22 cellular contexts compared by ENCODE assay signal in genomic region chr11:119942021-119942420, GRCh38.
DNase-seq lines count a peak whose midpoint lies in the region; ATAC-seq and TF ChIP-seq lines count a peak whose summit lies in the region.
"Had no signal": no experiment of that assay in that cellular context is flagged by ENCODE, and none has a peak within 500 bp of the region (broad histone marks: within the 10 kb centered on the region; RNA-seq: fewer than 3 reads in every experiment).

No MANE protein-coding gene starts in this region.

- H3K27me3 ChIP-seq in HCT116 (ENCODE audit: insufficient read depth, low read length) = peaks cover 18% of the 10 kb centered on the region; the same call in 1 of the 2 replicates
- peaks cover 11% of the 10 kb centered on the region for H3K27me3 ChIP-seq in foreskin keratinocyte
- H3K27me3 ChIP-seq: SJSA1 had no signal

- no peak overlapping the region for H3K27ac ChIP-seq in 22Rv1
- no peak overlapping the region for H3K27ac ChIP-seq in HCT116 (ENCODE audit: low read depth, low read length)
- H3K27ac ChIP-seq in foreskin keratinocyte = no peak overlapping the region
- H3K27ac ChIP-seq: HL-60, SJSA1 had no signal

- no peak overlapping the region for H3K4me3 ChIP-seq in HCT116 (replicated peaks in 1 of 2; ENCODE audit: low read depth in 1 of 2, low read length in 2 of 2)
- H3K4me3 ChIP-seq: MG63, SJSA1 had no signal

- no peaks in the 10 kb centered on the region for H4K20me1 ChIP-seq in HCT116 (ENCODE audit: insufficient read depth)

- H3K9me2 ChIP-seq in HCT116 (ENCODE audit: insufficient read depth) = no peaks in the 10 kb centered on the region

- no peak overlapping the region for H2AFZ ChIP-seq in HCT116 (ENCODE audit: low read depth, low read length, poor library complexity, severe bottlenecking)

- POLR2A ChIA-PET in HCT116 (lab: Charles Lee) = no interaction called here

- H3K27me3 Mint-ChIP-seq in nephron progenitor cell (ENCODE audit: low read depth, poor library complexity) = peaks cover 41% of the 10 kb centered on the region
- peaks cover 4% of the 10 kb centered on the region for H3K27me3 Mint-ChIP-seq in activated CD4-positive, alpha-beta T cell treated with anti-CD3 and anti-CD28 coated beads, Interleukin-2, amount 10 ng/mL, durations not matched to agents 24 days and 14 days
- peaks cover 6% of the 10 kb centered on the region for H3K27me3 Mint-ChIP-seq in activated naive CD8-positive, alpha-beta T cell treated with anti-CD3 and anti-CD28 coated beads, Interleukin-2, amount 50 U/mL, for 24 hours

- no peak overlapping the region for H3K27ac Mint-ChIP-seq in nephron progenitor cell
- H3K27ac Mint-ChIP-seq in activated CD4-positive, alpha-beta T cell treated with anti-CD3 and anti-CD28 coated beads, Interleukin-2, amount 10 ng/mL, durations not matched to agents 24 days and 14 days = no peak overlapping the region
- no peak overlapping the region for H3K27ac Mint-ChIP-seq in activated naive CD8-positive, alpha-beta T cell treated with anti-CD3 and anti-CD28 coated beads, Interleukin-2, amount 50 U/mL, for 24 hours
- H3K27ac Mint-ChIP-seq: B cell had no signal

- peaks cover 30% of the 10 kb centered on the region for H3K4me1 Mint-ChIP-seq in nephron progenitor cell
- H3K4me1 Mint-ChIP-seq in activated CD4-positive, alpha-beta T cell treated with anti-CD3 and anti-CD28 coated beads, Interleukin-2, amount 10 ng/mL, durations not matched to agents 24 days and 14 days = no peaks in the 10 kb centered on the region
- no peaks in the 10 kb centered on the region for H3K4me1 Mint-ChIP-seq in activated naive CD8-positive, alpha-beta T cell treated with anti-CD3 and anti-CD28 coated beads, Interleukin-2, amount 50 U/mL, for 24 hours
- H3K4me1 Mint-ChIP-seq: B cell had no signal

- DNase-seq in HCT116 (ENCODE audit: low read depth, low spot score) (no peak), foreskin keratinocyte (no peak), nephron progenitor cell (peak; percentile 30), posterior cingulate gyrus (no peak), HuH-7.5 (ENCODE audit: low spot score) (no peak)
- no peak for DNase-seq in activated CD4-positive, alpha-beta T cell treated with anti-CD3 and anti-CD28 coated beads, Interleukin-2, amount 10 ng/mL, durations not matched to agents 24 days and 14 days
- DNase-seq in activated naive CD8-positive, alpha-beta T cell treated with anti-CD3 and anti-CD28 coated beads, Interleukin-2, amount 50 U/mL, for 24 hours = no peak
- DNase-seq: DMS 273 treated with DMSO at 0.1 percent for 48 hours, GF-D8, IMR-90, Karpas-422, MG63, NCI-H1048, NCI-H1436, NCI-H1930, NCI-H2171 treated with DMSO at 0.1 percent for 48 hours, NCI-H446 treated with DMSO at 0.1 percent for 48 hours had no signal

- H3K79me2 ChIP-seq in HCT116 (ENCODE audit: insufficient read depth, low read length) = no peaks in the 10 kb centered on the region

- no peaks in the 10 kb centered on the region for H3K36me3 Mint-ChIP-seq in nephron progenitor cell (ENCODE audit: low read depth)
- no peaks in the 10 kb centered on the region for H3K36me3 Mint-ChIP-seq in activated CD4-positive, alpha-beta T cell treated with anti-CD3 and anti-CD28 coated beads, Interleukin-2, amount 10 ng/mL, durations not matched to agents 24 days and 14 days (ENCODE audit: low read depth)
- H3K36me3 Mint-ChIP-seq in activated naive CD8-positive, alpha-beta T cell treated with anti-CD3 and anti-CD28 coated beads, Interleukin-2, amount 50 U/mL, for 24 hours (ENCODE audit: low read depth) = no peaks in the 10 kb centered on the region

- H3K9ac ChIP-seq in HCT116 (ENCODE audit: low read length) = no peak overlapping the region

- H3K9me3 Mint-ChIP-seq in nephron progenitor cell = no peaks in the 10 kb centered on the region
- no peaks in the 10 kb centered on the region for H3K9me3 Mint-ChIP-seq in activated CD4-positive, alpha-beta T cell treated with anti-CD3 and anti-CD28 coated beads, Interleukin-2, amount 10 ng/mL, durations not matched to agents 24 days and 14 days
- H3K9me3 Mint-ChIP-seq in activated naive CD8-positive, alpha-beta T cell treated with anti-CD3 and anti-CD28 coated beads, Interleukin-2, amount 50 U/mL, for 24 hours = no peaks in the 10 kb centered on the region

- no peaks in the 10 kb centered on the region for H3K9me3 ChIP-seq in HCT116 (ENCODE audit: control insufficient read depth in 1 of 2, insufficient read depth in 1 of 2, low read depth in 1 of 2, low read length in 2 of 2)
- H3K9me3 ChIP-seq: MG63, SJSA1 had no signal

- ATAC-seq in HCT116 (peak; percentile 71), foreskin keratinocyte (no peak)
- ATAC-seq in activated naive CD8-positive, alpha-beta T cell treated with anti-CD3 and anti-CD28 coated beads, Interleukin-2, amount 50 U/mL, for 24 hours = no peak
- ATAC-seq: Panc1 had no signal

- RAD21 ChIA-PET in HCT116 (lab: Charles Lee; ENCODE audit: low non-redundant PET in 1 of 2, low total read pairs in 2 of 2, uncharacterized antibody in 2 of 2, unreplicated experiment in 2 of 2) = no interaction called here

- intact Hi-C loops in HCT116 (cut with micrococcal nuclease) (no loop called here), posterior cingulate gyrus (cut with DNase I) (no loop called here)
- intact Hi-C loops in activated CD4-positive, alpha-beta T cell treated with anti-CD3 and anti-CD28 coated beads, Interleukin-2, amount 10 ng/mL, durations not matched to agents 24 days and 14 days (cut with micrococcal nuclease) = no loop called here

- peak overlapping the region; percentile 24 for H3K4me2 ChIP-seq in HCT116 (ENCODE audit: low read length)

- H3K4me1 ChIP-seq in HCT116 (ENCODE audit: control insufficient read depth in 1 of 2, insufficient read depth in 2 of 2, low read length in 2 of 2) (peaks cover 10 to 22% of the 10 kb centered on the region in 2 experiments; a peak in 3 of 4 replicates), foreskin keratinocyte (no peaks in the 10 kb centered on the region)
- H3K4me1 ChIP-seq: SJSA1 had no signal

- no peaks in the 10 kb centered on the region for H3K36me3 ChIP-seq in HCT116 (ENCODE audit: control insufficient read depth in 1 of 2, insufficient read depth in 2 of 2, low read length in 2 of 2)
- H3K36me3 ChIP-seq: MG63, SJSA1 had no signal

- BruUV-seq in HCT116 (replicated peaks; lab: Mats Ljungman, UMichigan) = no TSS peak

- H3K4me3 Mint-ChIP-seq in nephron progenitor cell = no peak overlapping the region
- H3K4me3 Mint-ChIP-seq in activated CD4-positive, alpha-beta T cell treated with anti-CD3 and anti-CD28 coated beads, Interleukin-2, amount 10 ng/mL, durations not matched to agents 24 days and 14 days = no peak overlapping the region
- H3K4me3 Mint-ChIP-seq in activated naive CD8-positive, alpha-beta T cell treated with anti-CD3 and anti-CD28 coated beads, Interleukin-2, amount 50 U/mL, for 24 hours = no peak overlapping the region
- H3K4me3 Mint-ChIP-seq: B cell had no signal

- CTCF ChIA-PET in HCT116 (lab: Charles Lee) = interaction anchor here (0.9 kb wide), 2 partner anchors 12 to 16 kb away, joined by 3 read pairs; no protein-coding TSS in a partner anchor

- TF ChIP-seq RAD21 in HCT116 (IDR thresholded peaks at IDR 0.05; ENCODE audit: low read depth) = no peak

- no peak for TF ChIP-seq POLR2A in HCT116 (IDR thresholded peaks at IDR 0.05; ENCODE audit: borderline replicate concordance, extremely low read depth, insufficient read depth, insufficient read length)

- TF ChIP-seq CTCF in 22Rv1 (IDR thresholded peaks at IDR 0.05) (peak; percentile 21), HCT116 (IDR thresholded peaks at IDR 0.05 in 2 of 3, conservative IDR thresholded peaks at IDR 0.05 in 1 of 3; ENCODE audit: borderline replicate concordance in 1 of 3, insufficient read depth in 1 of 3, low read depth in 2 of 3, low read length in 2 of 3) (peak in 2 of 3 experiments; percentile 28 to 44; a peak in 3 of 6 replicates), foreskin keratinocyte (conservative IDR thresholded peaks at IDR 0.05) (peak; percentile 6), nephron progenitor cell (IDR thresholded peaks at IDR 0.05) (peak; percentile 12)

TF ChIP-seq in HCT116, 20 proteins besides CTCF, POLR2A, EP300 and RAD21 (continues in another document):
- TF ChIP-seq ELF1 (IDR thresholded peaks at IDR 0.05; ENCODE audit: borderline replicate concordance, low read depth) = no peak
- no peak for TF ChIP-seq EZH2 (IDR thresholded peaks at IDR 0.05)
- TF ChIP-seq ZBTB33 (IDR thresholded peaks at IDR 0.05; ENCODE audit: extremely low read depth, insufficient replicate concordance, low read length) = no peak
- TF ChIP-seq POLR2AphosphoS5 (IDR thresholded peaks at IDR 0.05; ENCODE audit: low read depth, low read length) = no peak
- no peak for TF ChIP-seq SRF (IDR thresholded peaks at IDR 0.05; ENCODE audit: low read depth)
- no peak for TF ChIP-seq MAX (IDR thresholded peaks at IDR 0.05)
- TF ChIP-seq CEBPB (IDR thresholded peaks at IDR 0.05; ENCODE audit: low read depth) = no peak
- TF ChIP-seq FOSL1 (IDR thresholded peaks at IDR 0.05; ENCODE audit: low read depth) = no peak
- TF ChIP-seq EGR1 (IDR thresholded peaks at IDR 0.05; ENCODE audit: low read depth) = no peak
- TF ChIP-seq TCF7L2 (IDR thresholded peaks at IDR 0.05; ENCODE audit: borderline replicate concordance, extremely low read depth, insufficient read depth, insufficient read length) = no peak
- TF ChIP-seq SP1 (IDR thresholded peaks at IDR 0.05; ENCODE audit: low read depth) = no peak
